In the genomic region with DNA sequence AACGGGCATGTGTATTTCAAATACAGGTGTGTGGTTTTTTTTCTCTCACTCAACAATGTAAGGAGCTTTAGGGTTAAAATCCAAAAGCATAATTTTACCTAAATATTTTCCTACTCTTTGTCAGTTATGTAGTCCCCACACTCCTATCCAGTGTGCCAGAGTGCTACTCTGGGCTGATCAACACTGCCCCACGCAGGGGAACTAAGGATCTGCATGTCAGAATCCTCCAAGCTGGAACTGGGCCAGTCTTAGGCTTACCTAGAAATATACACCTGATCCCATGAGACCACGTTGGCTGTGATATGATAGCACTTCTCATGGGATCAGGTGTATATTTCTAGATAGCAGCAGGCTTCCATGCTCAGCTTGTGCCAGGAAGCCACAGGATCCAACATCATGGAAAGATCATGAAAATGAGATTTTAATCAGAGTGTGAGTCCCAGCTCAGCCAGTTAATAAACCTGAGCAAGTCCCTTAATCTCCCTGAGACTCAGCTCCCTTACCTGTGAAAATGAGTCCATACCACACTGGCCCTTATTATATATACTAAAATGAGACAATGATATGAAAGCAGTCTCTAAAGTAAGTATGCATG, we compare ENCODE assay signal across 8 cellular contexts.
DNase-seq lines count a peak whose midpoint lies in the region; ATAC-seq and TF ChIP-seq lines count a peak whose summit lies in the region.

No MANE protein-coding gene starts in this region.

- TF ChIP-seq CTCF in AG04449 (IDR thresholded peaks at IDR 0.05; ENCODE audit: insufficient read depth, low read length, missing control alignments) (peak; percentile 13), GM13977 (IDR thresholded peaks at IDR 0.05; ENCODE audit: extremely low read depth, insufficient read depth, missing control alignments) (peak; percentile 64)

- POLR2A ChIA-PET in AG04449 (lab: Yijun Ruan, JAX): no interaction called here

- H3K4me3 ChIP-seq in AG04449 (ENCODE audit: low read depth, low read length): no peak overlapping the region

- CTCF ChIA-PET in AG04449 (lab: Yijun Ruan, JAX): interaction anchor here (1.5 kb wide), 1 partner anchor 12 kb away, joined by 3 read pairs; no protein-coding TSS in a partner anchor

- ATAC-seq in HG02852 (IDR thresholded peaks at IDR 0.05; ENCODE audit: unreplicated experiment): peak; percentile 51

- DNase-seq in AG04449 (ENCODE audit: low read depth, low spot score): no peak
- peak; percentile 14 for DNase-seq in GM13977 (ENCODE audit: low spot score)
- DNase-seq in NCI-H2029 (lab: John Stamatoyannopoulos, UW): peak; percentile 30
- DNase-seq in activated CD4-positive, alpha-beta T cell treated with anti-CD3 and anti-CD28 coated beads, Interleukin-2, amount 50 U/mL, for 1 hour: peak; percentile 31
- peak; percentile 27 for DNase-seq in glomerular visceral epithelial cell (ENCODE audit: extremely low spot score)
- peak; percentile 17 to 49 (median 20) for DNase-seq in stimulated activated CD4-positive, alpha-beta T cell treated with anti-CD3 and anti-CD28 coated beads, TNF-alpha, amount 100 ng/mL, for 24 hours (ENCODE audit: low read depth in 3 of 3)
- DNase-seq in NCI-H226: no peak

- in situ Hi-C loops in GM13977 (cut with MboI; ENCODE audit: low pct_unique_long_range_greater_than_20kb, low sequenced_read_pairs, unreplicated experiment): no loop called here

Comparison
In these comparisons a context has a peak if more than half of its experiments do, and no peak if none do; other contexts are left out.
1. DNase-seq: peak in GM13977 (single experiment), NCI-H2029 (single experiment), activated CD4-positive, alpha-beta T cell treated with anti-CD3 and anti-CD28 coated beads, Interleukin-2, amount 50 U/mL, for 1 hour (single experiment), glomerular visceral epithelial cell (single experiment) and stimulated activated CD4-positive, alpha-beta T cell treated with anti-CD3 and anti-CD28 coated beads, TNF-alpha, amount 100 ng/mL, for 24 hours (3 of 3); none in AG04449 (single experiment) and NCI-H226 (single experiment).